8 cellular contexts compared by ENCODE assay signal in genomic region chr17:50709053-50709452, GRCh38. TPM values are rescaled to one million over a fixed set of nuclear protein-coding genes. Genes with fewer than 3 reads are reported as not detected.
DNase-seq lines count a peak whose midpoint lies in the region; ATAC-seq, FAIRE-seq and TF ChIP-seq lines count a peak whose summit lies in the region.
"Not testable (repeated sequence)": the region's sequence is repeated elsewhere in the genome, so short reads cannot be mapped to it uniquely, and the experiment has no call there.
"Had no signal": no experiment of that assay in that cellular context is flagged by ENCODE, and none has a peak within 500 bp of the region (broad histone marks: within the 10 kb centered on the region; RNA-seq: fewer than 3 reads in every experiment).

No MANE protein-coding gene starts in this region.

- not testable (repeated sequence) for H3K9me3 Mint-ChIP-seq in activated T-helper 1 cell treated with anti-CD3 and anti-CD28 coated beads, Interleukin-12 subunit alpha, Interleukin-12 subunit beta, Interleukin-2, Interleukin-4 antibody, amounts not matched to agents 30 ng/mL and 10 ng/mL and 1 ng/mL, durations not matched to agents 14 hours and 24 hours and 36 hours; natural killer cell treated with Interleukin-12 subunit alpha and Interleukin-12 subunit beta and Interleukin-15 and Interleukin-18, amount 100 ng/mL, for 72 hours

- in situ Hi-C loops in Panc1 (cut with HindIII; ENCODE audit: low pct_unique_long_range_greater_than_20kb, low sequenced_read_pairs) = not testable (repeated sequence)

- intact Hi-C loops in Panc1 (cut with micrococcal nuclease; ENCODE audit: unreplicated experiment); colonic mucosa (cut with DNase I); right cardiac atrium (cut with DNase I); spleen (cut with DNase I; ENCODE audit: low total_unique reads): not testable (repeated sequence)
- intact Hi-C loops in activated T-helper 1 cell treated with anti-CD3 and anti-CD28 coated beads, Interleukin-12 subunit alpha, Interleukin-12 subunit beta, Interleukin-2, Interleukin-4 antibody, amounts not matched to agents 30 ng/mL and 10 ng/mL and 1 ng/mL, durations not matched to agents 14 hours and 24 hours and 36 hours (cut with micrococcal nuclease) = loop anchor here (5.0 to 10.0 kb wide), 2 partner anchors 312 to 446 kb away; partner anchors contain the start of genes LRRC59 and NME1

- H3K27me3 Mint-ChIP-seq in activated T-helper 1 cell treated with anti-CD3 and anti-CD28 coated beads, Interleukin-12 subunit alpha, Interleukin-12 subunit beta, Interleukin-2, Interleukin-4 antibody, amounts not matched to agents 30 ng/mL and 10 ng/mL and 1 ng/mL, durations not matched to agents 14 hours and 24 hours and 36 hours (ENCODE audit: insufficient read depth); natural killer cell treated with Interleukin-12 subunit alpha and Interleukin-12 subunit beta and Interleukin-15 and Interleukin-18, amount 100 ng/mL, for 72 hours: not testable (repeated sequence)

- H3K27me3 ChIP-seq in Panc1 (ENCODE audit: control insufficient read depth, insufficient read depth, low read length); colonic mucosa; right cardiac atrium (ENCODE audit: control insufficient read depth, insufficient read depth); spleen (replicated peaks in 1 of 7): not testable (repeated sequence)

- CTCF ChIA-PET in Panc1 (lab: Charles Lee) = interaction anchor here (0.5 to 0.7 kb wide), 3 partner anchors 163 to 312 kb away, joined by 7 to 13 read pairs (median 8); no protein-coding TSS in a partner anchor

- H3K27ac ChIP-seq in Panc1 (ENCODE audit: low read length) (peak overlapping the region; percentile 95), colonic mucosa (peak overlapping the region; percentile 96), right cardiac atrium (ENCODE audit: low read length) (peak overlapping the region; percentile 77), spleen (peak overlapping the region; percentile 83 to 97 (median 95))

- not testable (repeated sequence) for ATAC-seq in Panc1; right cardiac atrium; natural killer cell treated with Interleukin-12 subunit alpha and Interleukin-12 subunit beta and Interleukin-15 and Interleukin-18, amount 100 ng/mL, for 72 hours

- TF ChIP-seq POLR2A in GM12892 (IDR thresholded peaks at IDR 0.05; ENCODE audit: low read depth, low read length); spleen (IDR thresholded peaks at IDR 0.05): not testable (repeated sequence)

- H3K4me3 Mint-ChIP-seq in activated T-helper 1 cell treated with anti-CD3 and anti-CD28 coated beads, Interleukin-12 subunit alpha, Interleukin-12 subunit beta, Interleukin-2, Interleukin-4 antibody, amounts not matched to agents 30 ng/mL and 10 ng/mL and 1 ng/mL, durations not matched to agents 14 hours and 24 hours and 36 hours = peak overlapping the region; percentile 85
- peak overlapping the region; percentile 86 for H3K4me3 Mint-ChIP-seq in natural killer cell treated with Interleukin-12 subunit alpha and Interleukin-12 subunit beta and Interleukin-15 and Interleukin-18, amount 100 ng/mL, for 72 hours

- peaks cover 27% of the 10 kb centered on the region for H3K4me1 Mint-ChIP-seq in activated T-helper 1 cell treated with anti-CD3 and anti-CD28 coated beads, Interleukin-12 subunit alpha, Interleukin-12 subunit beta, Interleukin-2, Interleukin-4 antibody, amounts not matched to agents 30 ng/mL and 10 ng/mL and 1 ng/mL, durations not matched to agents 14 hours and 24 hours and 36 hours (ENCODE audit: low read depth)
- peaks cover 17 to 31% of the 10 kb centered on the region in 2 donors for H3K4me1 Mint-ChIP-seq in natural killer cell treated with Interleukin-12 subunit alpha and Interleukin-12 subunit beta and Interleukin-15 and Interleukin-18, amount 100 ng/mL, for 72 hours (ENCODE audit: low read depth in 2 of 2)

- not testable (repeated sequence) for H3K9me3 ChIP-seq in Panc1 (ENCODE audit: control insufficient read depth, insufficient read depth, low read depth, low read length); colonic mucosa; right cardiac atrium (ENCODE audit: control insufficient read depth, low read length); spleen

- H3K4me3 ChIP-seq in Panc1 (ENCODE audit: low read depth in 2 of 2, low read length in 2 of 2) (peak overlapping the region; percentile 64 to 92; a peak in 3 of 4 replicates), spleen (peak overlapping the region in 2 of 8 donors; percentile 71 to 75)
- not testable (repeated sequence) for H3K4me3 ChIP-seq in colonic mucosa; right cardiac atrium (ENCODE audit: low read length)

- H3K4me1 ChIP-seq in Panc1 (ENCODE audit: control insufficient read depth, insufficient read depth, low read length) (peaks cover 14% of the 10 kb centered on the region), spleen (peaks cover 33 to 57% (median 51%) of the 10 kb centered on the region in 6 donors)
- H3K4me1 ChIP-seq in colonic mucosa; right cardiac atrium (ENCODE audit: control insufficient read depth, insufficient read depth, low read length): not testable (repeated sequence)

- not testable (repeated sequence) for BruUV-seq in Panc1 (replicated peaks; lab: Mats Ljungman, UMichigan)

- not testable (repeated sequence) for TF ChIP-seq CTCF in Panc1 (IDR thresholded peaks at IDR 0.05); colonic mucosa (IDR thresholded peaks at IDR 0.05); spleen (IDR thresholded peaks at IDR 0.05 in 8 of 11, conservative IDR thresholded peaks at IDR 0.05 in 3 of 11)

- H3K36me3 ChIP-seq in Panc1 (ENCODE audit: control insufficient read depth, insufficient read depth, low read length); colonic mucosa: not testable (repeated sequence)
- H3K36me3 ChIP-seq in spleen = peaks cover 0 to 17% (median 2%) of the 10 kb centered on the region in 6 donors

- 85% methylated on average over 4 of the region's 4 CpGs for WGBS in right cardiac atrium
- WGBS in spleen, 5 donors = 81 to 91% (median 85%) methylated on average over 4 of the region's 4 CpGs

- DNase-seq in GM12892 (ENCODE audit: insufficient read length); Panc1 (ENCODE audit: low read depth, low spot score); activated T-helper 1 cell treated with anti-CD3 and anti-CD28 coated beads, Interleukin-12 subunit alpha, Interleukin-12 subunit beta, Interleukin-2, Interleukin-4 antibody, amounts not matched to agents 30 ng/mL and 10 ng/mL and 1 ng/mL, durations not matched to agents 14 hours and 24 hours and 36 hours (ENCODE audit: low spot score); colonic mucosa; right cardiac atrium; natural killer cell treated with Interleukin-12 subunit alpha and Interleukin-12 subunit beta and Interleukin-15 and Interleukin-18, amount 100 ng/mL, for 72 hours (ENCODE audit: low spot score); spleen: not testable (repeated sequence)

- peak overlapping the region; percentile 44 to 95 for H3K9ac ChIP-seq in colonic mucosa (ENCODE audit: low read depth in 2 of 2, low read length in 2 of 2)

- POLR2A ChIA-PET in Panc1 (lab: Charles Lee) = interaction anchor here (0.7 to 1.2 kb wide), 2 partner anchors 10 to 244 kb away, joined by 3 to 6 read pairs; partner anchors contain the start of gene LUC7L3

- H3K36me3 Mint-ChIP-seq in activated T-helper 1 cell treated with anti-CD3 and anti-CD28 coated beads, Interleukin-12 subunit alpha, Interleukin-12 subunit beta, Interleukin-2, Interleukin-4 antibody, amounts not matched to agents 30 ng/mL and 10 ng/mL and 1 ng/mL, durations not matched to agents 14 hours and 24 hours and 36 hours (ENCODE audit: low read depth); natural killer cell treated with Interleukin-12 subunit alpha and Interleukin-12 subunit beta and Interleukin-15 and Interleukin-18, amount 100 ng/mL, for 72 hours: not testable (repeated sequence)

- H3K27ac Mint-ChIP-seq in activated T-helper 1 cell treated with anti-CD3 and anti-CD28 coated beads, Interleukin-12 subunit alpha, Interleukin-12 subunit beta, Interleukin-2, Interleukin-4 antibody, amounts not matched to agents 30 ng/mL and 10 ng/mL and 1 ng/mL, durations not matched to agents 14 hours and 24 hours and 36 hours = peak overlapping the region; percentile 92
- H3K27ac Mint-ChIP-seq in natural killer cell treated with Interleukin-12 subunit alpha and Interleukin-12 subunit beta and Interleukin-15 and Interleukin-18, amount 100 ng/mL, for 72 hours = peak overlapping the region; percentile 93 to 99

- FAIRE-seq in GM12892 (lab: Jason Lieb, UNC) = peak; percentile 58

RNA-seq across cellular contexts. Expression of gene ANKRD40, which starts 1.3 kb away (rescaled TPM):
- 11.2 TPM for polyA plus RNA-seq in GM12892 (2012; ENCODE audit: missing spikeins)
- total RNA-seq in Panc1 (2021; ENCODE audit: unreplicated experiment) = 57.2 TPM
- polyA plus RNA-seq in Panc1 (2012; ENCODE audit: insufficient read length) = 28.2 TPM
- 47.0 and 50.3 TPM in 2 replicates for total RNA-seq in activated T-helper 1 cell treated with anti-CD3 and anti-CD28 coated beads, Interleukin-12 subunit alpha, Interleukin-12 subunit beta, Interleukin-2, Interleukin-4 antibody, amounts not matched to agents 30 ng/mL and 10 ng/mL and 1 ng/mL, durations not matched to agents 14 hours and 24 hours and 36 hours
- 10 to 100 TPM; 20.1 to 25.1 TPM for total RNA-seq in colonic mucosa
- total RNA-seq in right cardiac atrium = 10 to 100 TPM; 37.1 to 43.7 (median 41.0) TPM
- 20.5 TPM for polyA plus RNA-seq in right cardiac atrium
- total RNA-seq in natural killer cell treated with Interleukin-12 subunit alpha and Interleukin-12 subunit beta and Interleukin-15 and Interleukin-18, amount 100 ng/mL, for 72 hours = 10 to 100 TPM; 38.4 to 44.7 TPM
- 10 to 100 TPM; 33.5 to 54.6 (median 47.1) TPM for total RNA-seq in spleen
- polyA plus RNA-seq in spleen = 10 to 100 TPM in 1 of 3 donors, 1 to 10 TPM in 2; 6.8 to 16.5 (median 7.2) TPM

RNA-seq across cellular contexts. Expression of gene LUC7L3, which starts 10.3 kb away (rescaled TPM):
- 158 TPM for polyA plus RNA-seq in GM12892 (2012; ENCODE audit: missing spikeins)
- 136 TPM for total RNA-seq in Panc1 (2021; ENCODE audit: unreplicated experiment)
- polyA plus RNA-seq in Panc1 (2012; ENCODE audit: insufficient read length) = 97.6 TPM
- total RNA-seq in activated T-helper 1 cell treated with anti-CD3 and anti-CD28 coated beads, Interleukin-12 subunit alpha, Interleukin-12 subunit beta, Interleukin-2, Interleukin-4 antibody, amounts not matched to agents 30 ng/mL and 10 ng/mL and 1 ng/mL, durations not matched to agents 14 hours and 24 hours and 36 hours = 118 and 123 TPM in 2 replicates
- total RNA-seq in colonic mucosa = 10 to 100 TPM; 73.0 to 88.3 TPM
- 10 to 100 TPM; 61.7 to 72.4 (median 67.4) TPM for total RNA-seq in right cardiac atrium
- polyA plus RNA-seq in right cardiac atrium = 76.7 TPM
- 100 to 1,000 TPM in 1 of 2 donors, 10 to 100 TPM in 1; 81.8 to 234 TPM for total RNA-seq in natural killer cell treated with Interleukin-12 subunit alpha and Interleukin-12 subunit beta and Interleukin-15 and Interleukin-18, amount 100 ng/mL, for 72 hours
- 100 to 1,000 TPM; 121 to 223 (median 153) TPM for total RNA-seq in spleen
- 100 to 1,000 TPM in 2 of 3 donors, 10 to 100 TPM in 1; 91.2 to 141 (median 103) TPM for polyA plus RNA-seq in spleen

RNA-seq across cellular contexts. Expression of gene ANKRD40CL, which starts 58.3 kb away (rescaled TPM):
- polyA plus RNA-seq in GM12892 (2012; ENCODE audit: missing spikeins) = 0.21 TPM
- total RNA-seq in Panc1 (2021; ENCODE audit: unreplicated experiment) (not detected), colonic mucosa (10 to 100 TPM; 44.9 to 54.5 TPM), right cardiac atrium (not detected), spleen (not detected)
- polyA plus RNA-seq in Panc1 (2012; ENCODE audit: insufficient read length) = not detected
- not detected in 2 replicates for total RNA-seq in activated T-helper 1 cell treated with anti-CD3 and anti-CD28 coated beads, Interleukin-12 subunit alpha, Interleukin-12 subunit beta, Interleukin-2, Interleukin-4 antibody, amounts not matched to agents 30 ng/mL and 10 ng/mL and 1 ng/mL, durations not matched to agents 14 hours and 24 hours and 36 hours
- polyA plus RNA-seq in right cardiac atrium (not detected), spleen (not detected)
- total RNA-seq in natural killer cell treated with Interleukin-12 subunit alpha and Interleukin-12 subunit beta and Interleukin-15 and Interleukin-18, amount 100 ng/mL, for 72 hours = not detected
- total RNA-seq: dermis blood vessel endothelial cell had no signal

Comparison
In these comparisons a context has a peak if more than half of its experiments do, and no peak if none do; other contexts are left out.
1. RNA of gene ANKRD40CL, which starts 58.3 kb away (total RNA-seq): 44.9 to 54.5 TPM in colonic mucosa; not detected in Panc1 (single experiment), not detected in activated T-helper 1 cell treated with anti-CD3 and anti-CD28 coated beads, Interleukin-12 subunit alpha, Interleukin-12 subunit beta, Interleukin-2, Interleukin-4 antibody, amounts not matched to agents 30 ng/mL and 10 ng/mL and 1 ng/mL, durations not matched to agents 14 hours and 24 hours and 36 hours, not detected in right cardiac atrium, not detected in natural killer cell treated with Interleukin-12 subunit alpha and Interleukin-12 subunit beta and Interleukin-15 and Interleukin-18, amount 100 ng/mL, for 72 hours and not detected in spleen; every median in the first group is over 10 times any median in the second.
2. Peak in every context shown above with its lines, with median percentiles within 50 percentile points of each other: H3K27ac ChIP-seq.